Comparison of ENCODE assay signal across 20 cellular contexts in genomic region chr15:91225728-91226127, GRCh38.
"Had no signal": no experiment of that assay in that cellular context is flagged by ENCODE, and none has a peak within 500 bp of the region (broad histone marks: within the 10 kb centered on the region; RNA-seq: fewer than 3 reads in every experiment).

No MANE protein-coding gene starts in this region.

- H3K36me3 ChIP-seq: esophagus muscularis mucosa, gastroesophageal sphincter, heart left ventricle, left lung, lower lobe of right lung had no signal

- H3K27ac ChIP-seq: coronary artery, esophagus muscularis mucosa, foreskin keratinocyte, gastroesophageal sphincter, heart left ventricle, hepatocyte, left lung, lower lobe of right lung had no signal

- H3K4me1 ChIP-seq: foreskin keratinocyte, gastroesophageal sphincter, left lung, lower lobe of right lung had no signal

- H3K4me3 ChIP-seq: coronary artery, dorsolateral prefrontal cortex, esophagus muscularis mucosa, gastroesophageal sphincter, heart left ventricle, hepatocyte, left lung, lower lobe of right lung, mucosa of descending colon had no signal

- ATAC-seq: foreskin keratinocyte, gastroesophageal sphincter, left lung, lower lobe of right lung, mucosa of descending colon had no signal

- DNase-seq: dermis blood vessel endothelial cell; dorsolateral prefrontal cortex; effector CD4-positive, alpha-beta T cell; effector memory CD4-positive, alpha-beta T cell; foreskin keratinocyte; heart left ventricle; hypothalamus; immature natural killer cell; islet precursor cell; kidney; kidney glomerular epithelial cell; left lung; lower lobe of right lung; mesenchymal stem cell; mucosa of descending colon; naive B cell had no signal

- H3K9me3 ChIP-seq: esophagus muscularis mucosa, gastroesophageal sphincter, heart left ventricle, left lung, lower lobe of right lung, mucosa of descending colon had no signal
